Comparison of ENCODE assay signal across 11 cellular contexts in the genomic region with DNA sequence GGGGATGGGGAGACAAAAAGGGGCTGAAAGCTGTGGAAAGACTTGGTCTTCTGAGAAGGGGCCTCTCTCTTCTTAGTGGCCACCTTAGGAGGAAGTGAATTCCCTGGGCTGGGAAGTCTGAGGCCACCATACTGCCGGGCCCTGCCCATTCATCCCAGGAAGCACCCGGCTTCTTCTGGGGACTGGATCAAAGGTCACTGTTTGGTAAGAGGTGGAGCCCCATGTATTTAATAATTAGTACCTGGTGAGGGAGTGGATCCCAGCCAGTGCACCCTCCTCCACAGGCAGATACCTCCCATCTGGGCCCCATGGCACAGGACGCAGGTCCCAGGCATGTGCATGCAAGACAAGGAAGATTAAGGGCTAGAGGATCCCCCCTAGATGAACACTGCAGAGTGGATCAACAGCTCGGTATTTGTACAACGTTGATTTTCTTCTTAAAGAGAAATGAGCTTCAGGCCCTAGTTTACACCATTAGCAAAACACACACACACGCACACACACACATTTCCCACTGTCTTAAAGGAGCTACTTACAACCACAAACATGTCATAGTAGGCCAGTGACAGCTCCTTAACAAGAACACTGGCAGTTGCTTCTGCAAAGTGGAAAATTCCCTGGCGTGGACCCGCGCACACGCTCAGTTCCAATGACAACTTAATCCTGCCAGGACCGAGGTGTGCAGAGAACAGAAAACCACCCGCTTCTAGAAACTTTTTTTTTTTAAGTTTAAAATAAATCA.
DNase-seq lines count a peak whose midpoint lies in the region; ATAC-seq and TF ChIP-seq lines count a peak whose summit lies in the region.
"Had no signal": no experiment of that assay in that cellular context is flagged by ENCODE, and none has a peak within 500 bp of the region (broad histone marks: within the 10 kb centered on the region; RNA-seq: fewer than 3 reads in every experiment).

No MANE protein-coding gene starts in this region.

- no peaks in the 10 kb centered on the region for H3K9me3 ChIP-seq in H9 (ENCODE audit: control insufficient read depth, low read depth, low read length)
- no peaks in the 10 kb centered on the region for H3K9me3 ChIP-seq in WERI-Rb-1 (ENCODE audit: severe bottlenecking)
- H3K9me3 ChIP-seq in heart right ventricle: no peaks in the 10 kb centered on the region
- H3K9me3 ChIP-seq in prostate gland: no peaks in the 10 kb centered on the region
- H3K9me3 ChIP-seq in OCI-LY7 (ENCODE audit: low read length): no peaks in the 10 kb centered on the region

- no peak overlapping the region for H4K5ac ChIP-seq in H9 (ENCODE audit: insufficient read length, low read depth, low read length)

- no peak overlapping the region for H3K18ac ChIP-seq in H9 (ENCODE audit: insufficient read length, low read depth, low read length)

- no peak overlapping the region for H4K91ac ChIP-seq in H9 (ENCODE audit: insufficient read length, low read depth, low read length)

- peaks cover 8% of the 10 kb centered on the region for H3K79me1 ChIP-seq in H9 (ENCODE audit: insufficient read depth, low read depth, low read length, poor library complexity, severe bottlenecking)

- no peak for TF ChIP-seq CTCF in H9 (conservative IDR thresholded peaks at IDR 0.05)
- TF ChIP-seq CTCF in WERI-Rb-1 (IDR thresholded peaks at IDR 0.05; ENCODE audit: low read depth, low read length): no peak
- no peak for TF ChIP-seq CTCF in heart right ventricle (IDR thresholded peaks at IDR 0.05)
- no peak for TF ChIP-seq CTCF in prostate gland (IDR thresholded peaks at IDR 0.05)
- TF ChIP-seq CTCF in OCI-LY7 (conservative IDR thresholded peaks at IDR 0.05; ENCODE audit: low read length): no peak

- ATAC-seq in heart right ventricle: no peak
- no peak for ATAC-seq in GM18870 (IDR thresholded peaks at IDR 0.05; ENCODE audit: unreplicated experiment)

- peak overlapping the region in 2 of 3 experiments; percentile 44 to 53; a peak in 3 of 7 replicates for H3K27ac Mint-ChIP-seq in H9

- no peak overlapping the region for H2BK12ac ChIP-seq in H9 (ENCODE audit: insufficient read length, low read depth, low read length)

- no TSS peak for BruUV-seq in OCI-LY7 (replicated peaks; lab: Mats Ljungman, UMichigan)

- intact Hi-C loops in heart right ventricle (cut with DNase I) (no loop called here), prostate gland (cut with DNase I) (no loop called here), OCI-LY7 (cut with micrococcal nuclease; ENCODE audit: unreplicated experiment) (no loop called here)

- no peak overlapping the region for H4K8ac ChIP-seq in H9 (replicated peaks; ENCODE audit: insufficient read length, low read depth, low read length)

- H4K20me1 ChIP-seq in H9 (ENCODE audit: control insufficient read depth, insufficient read depth, insufficient read length) (peaks cover 2% of the 10 kb centered on the region), OCI-LY7 (ENCODE audit: insufficient read depth, low read length) (no peaks in the 10 kb centered on the region; the same call in 1 of the 2 replicates)

- no peak overlapping the region for H2AK5ac ChIP-seq in H9 (ENCODE audit: insufficient read length, low read length)

- H3K9me2 ChIP-seq in OCI-LY7 (ENCODE audit: insufficient read depth, low read length): no peaks in the 10 kb centered on the region

- H3T11ph ChIP-seq in H9 (ENCODE audit: low read length): no peak overlapping the region

- no peak overlapping the region for H3K4ac ChIP-seq in H9 (ENCODE audit: low read depth, low read length)

- H3K4me1 ChIP-seq in H9 (ENCODE audit: insufficient read depth, low read length): peaks cover 21% of the 10 kb centered on the region; the same call in 1 of the 2 replicates
- peaks cover 41 to 99% (median 80%) of the 10 kb centered on the region in 9 donors for H3K4me1 ChIP-seq in heart right ventricle
- H3K4me1 ChIP-seq in prostate gland (replicated peaks): peaks cover 44% of the 10 kb centered on the region
- H3K4me1 ChIP-seq in OCI-LY7 (ENCODE audit: insufficient read depth, low read length, poor library complexity, severe bottlenecking): peaks cover 4% of the 10 kb centered on the region

- no peak overlapping the region for H3K4me3 Mint-ChIP-seq in H9
- H3K4me3 Mint-ChIP-seq: naive B cell had no signal

- H3K79me2 ChIP-seq in H9 (ENCODE audit: insufficient read depth, low read length) (peaks cover 13% of the 10 kb centered on the region), OCI-LY7 (ENCODE audit: insufficient read depth, low read depth, low read length) (no peaks in the 10 kb centered on the region)

- H2AFZ ChIP-seq in H9 (ENCODE audit: low read length): no peak overlapping the region
- H2AFZ ChIP-seq in OCI-LY7 (ENCODE audit: low read length): no peak overlapping the region

- no peaks in the 10 kb centered on the region for H3K36me3 Mint-ChIP-seq in H9 (ENCODE audit: insufficient read depth in 1 of 3, low read depth in 3 of 3)
- H3K36me3 Mint-ChIP-seq: naive B cell had no signal

- H3K27ac ChIP-seq in H9 (ENCODE audit: insufficient read length, low read depth, low read length) (no peak overlapping the region), WERI-Rb-1 (peak overlapping the region; percentile 90), heart right ventricle (peak overlapping the region in 6 of 10 donors; percentile 36 to 84 (median 42)), prostate gland (peak overlapping the region; percentile 47 to 50), OCI-LY7 (ENCODE audit: low read depth, low read length, poor library complexity, severe bottlenecking) (no peak overlapping the region)

- CTCF ChIA-PET in OCI-LY7 (lab: Charles Lee; ENCODE audit: unreplicated experiment): interaction anchor here (0.6 kb wide), 1 partner anchor 194 kb away, joined by 3 read pairs; no protein-coding TSS in a partner anchor

- no peak overlapping the region for H3K23ac ChIP-seq in H9 (ENCODE audit: insufficient read length, low read depth, low read length)

- H2BK5ac ChIP-seq in H9 (ENCODE audit: insufficient read length, low read length): no peak overlapping the region

- no CpG with 5 or more reads among the region's 12 CpGs for WGBS in H9 (ENCODE audit: extremely low coverage, insufficient read length, low lambda C conversion rate)
- WGBS in heart right ventricle, 2 donors: 53 to 59% methylated on average over 12 of the region's 12 CpGs
- WGBS in prostate gland: 19% methylated on average over 12 of the region's 12 CpGs

- POLR2A ChIA-PET in OCI-LY7 (lab: Charles Lee): interaction anchor here (0.6 kb wide), 1 partner anchor 96 kb away, joined by 3 read pairs; no protein-coding TSS in a partner anchor

- H3K14ac ChIP-seq in H9 (ENCODE audit: insufficient read depth, low read length): no peak overlapping the region

- H3K9ac ChIP-seq in H9 (ENCODE audit: extremely low read depth, insufficient read length, low read length): no peak overlapping the region

- no peak overlapping the region for H2BK120ac ChIP-seq in H9 (ENCODE audit: low read depth, low read length, poor library complexity, severe bottlenecking)

- H3K27me3 ChIP-seq in H9 (ENCODE audit: insufficient read depth, low read length) (no peaks in the 10 kb centered on the region), WERI-Rb-1 (ENCODE audit: insufficient read depth, low read depth, severe bottlenecking) (no peaks in the 10 kb centered on the region), heart right ventricle (no peaks in the 10 kb centered on the region), prostate gland (replicated peaks; ENCODE audit: insufficient read depth) (no peaks in the 10 kb centered on the region)

- H3K23me2 ChIP-seq in H9 (ENCODE audit: insufficient read length, low read depth, low read length, poor library complexity, severe bottlenecking): no peaks in the 10 kb centered on the region

- DNase-seq in H9: no peak
- DNase-seq in WERI-Rb-1: peak; percentile 71
- DNase-seq in heart right ventricle: no peak
- peak; percentile 63 for DNase-seq in prostate gland (ENCODE audit: low spot score)
- no peak for DNase-seq in NCI-H2029 (lab: John Stamatoyannopoulos, UW)
- no peak for DNase-seq in NCI-H526 treated with DMSO at 0.1 percent for 48 hours (lab: John Stamatoyannopoulos, UW)
- DNase-seq in OCI-LY7 (ENCODE audit: low spot score): no peak
- DNase-seq: activated CD4-positive, alpha-beta T cell treated with anti-CD3 and anti-CD28 coated beads for 1 hour; effector CD8-positive, alpha-beta T cell; naive B cell had no signal

- H3K36me3 ChIP-seq in WERI-Rb-1: peaks cover 32% of the 10 kb centered on the region
- no peaks in the 10 kb centered on the region for H3K36me3 ChIP-seq in heart right ventricle
- H3K36me3 ChIP-seq in prostate gland: no peaks in the 10 kb centered on the region
- H3K36me3 ChIP-seq in OCI-LY7 (ENCODE audit: insufficient read depth, low read length): no peaks in the 10 kb centered on the region

- no peaks in the 10 kb centered on the region for H3K9me3 Mint-ChIP-seq in H9
- H3K9me3 Mint-ChIP-seq: naive B cell had no signal

- peaks cover 79 to 90% of the 10 kb centered on the region in 2 experiments for H3K4me1 Mint-ChIP-seq in H9

- H3K27me3 Mint-ChIP-seq in H9 (ENCODE audit: low read depth): no peaks in the 10 kb centered on the region
- H3K27me3 Mint-ChIP-seq: naive B cell had no signal

- H2BK15ac ChIP-seq in H9 (ENCODE audit: low read depth, low read length): no peak overlapping the region

- H2BK20ac ChIP-seq in H9 (ENCODE audit: low read depth, low read length, poor library complexity, severe bottlenecking): no peak overlapping the region

- TF ChIP-seq POLR2A in prostate gland (IDR thresholded peaks at IDR 0.05): no peak

- H3K56ac ChIP-seq in H9 (ENCODE audit: insufficient read length, low read depth, low read length): no peak overlapping the region

- H3K4me3 ChIP-seq in WERI-Rb-1 (ENCODE audit: low read depth, low read length) (no peak overlapping the region), heart right ventricle (no peak overlapping the region), prostate gland (no peak overlapping the region), OCI-LY7 (ENCODE audit: low read depth, low read length, poor library complexity, severe bottlenecking) (no peak overlapping the region)

- H3K4me2 ChIP-seq in H9 (ENCODE audit: insufficient read depth, insufficient read length, low read length) (no peak overlapping the region), OCI-LY7 (ENCODE audit: low read length) (no peak overlapping the region)

Comparison
In these comparisons a context has a peak if more than half of its experiments do, and no peak if none do; other contexts are left out.
1. DNase-seq: peak in WERI-Rb-1 (single experiment) and prostate gland (single experiment); none in H9 (single experiment), heart right ventricle (0 of 2), NCI-H2029 (single experiment), NCI-H526 treated with DMSO at 0.1 percent for 48 hours (single experiment) and OCI-LY7 (single experiment).
2. H3K27ac ChIP-seq: peak in WERI-Rb-1 (single experiment), heart right ventricle (6 of 10) and prostate gland (2 of 2); none in H9 (single experiment) and OCI-LY7 (single experiment).